ENCODE assay signal across 8 cellular contexts in the genomic region with DNA sequence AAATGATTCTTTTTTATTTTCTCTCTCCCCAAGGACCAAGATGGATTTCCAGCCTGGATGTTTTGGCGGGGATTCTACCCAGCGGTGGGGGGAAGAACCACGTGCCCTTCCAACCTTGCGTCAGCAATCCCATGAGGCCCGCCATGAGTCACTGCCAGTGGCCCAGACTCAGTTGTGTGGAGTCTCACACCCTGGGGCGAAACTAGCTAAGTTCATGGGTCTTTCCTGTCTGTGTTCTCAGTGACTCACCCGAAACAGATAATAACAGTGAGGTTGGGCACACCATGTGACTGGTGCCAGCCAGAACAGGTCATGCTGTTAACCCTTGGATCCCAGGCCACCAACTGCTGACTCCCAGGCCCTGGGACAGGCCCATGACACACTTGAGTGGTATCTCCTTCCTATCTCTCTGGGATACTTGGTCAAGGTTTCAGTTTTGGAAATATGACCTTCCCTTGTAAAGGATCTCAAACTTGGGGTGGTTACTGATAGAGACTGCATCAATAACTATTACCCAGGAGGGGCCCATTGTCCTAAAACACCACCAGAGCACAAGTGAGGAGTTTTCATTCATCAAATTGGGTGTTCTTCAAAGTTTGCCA.
DNase-seq lines count a peak whose midpoint lies in the region; ATAC-seq and TF ChIP-seq lines count a peak whose summit lies in the region.

No MANE protein-coding gene starts in this region.

- H3K9me3 ChIP-seq in SJCRH30 (replicated peaks), result no peaks in the 10 kb centered on the region
- H3K9me3 ChIP-seq in left lung, result no peaks in the 10 kb centered on the region

- H3K4me3 ChIP-seq in SJCRH30 (no peak overlapping the region), left lung (no peak overlapping the region)

- no peak for TF ChIP-seq POLR2A in GM18505 (IDR thresholded peaks at IDR 0.05; ENCODE audit: borderline replicate concordance, extremely low read depth, insufficient read depth, insufficient read length)

- H3K36me3 Mint-ChIP-seq in activated naive CD4-positive, alpha-beta T cell treated with anti-CD3 and anti-CD28 coated beads, Interleukin-2, amount 50 U/mL, for 72 hours, result peaks cover 7 to 9% of the 10 kb centered on the region in 2 donors

- no peaks in the 10 kb centered on the region for H3K9me3 Mint-ChIP-seq in activated naive CD4-positive, alpha-beta T cell treated with anti-CD3 and anti-CD28 coated beads, Interleukin-2, amount 50 U/mL, for 72 hours

- H3K27me3 ChIP-seq in SJCRH30, result no peaks in the 10 kb centered on the region
- H3K27me3 ChIP-seq in left lung, result no peaks in the 10 kb centered on the region

- H3K36me3 ChIP-seq in SJCRH30 (no peaks in the 10 kb centered on the region), left lung (no peaks in the 10 kb centered on the region)

- intact Hi-C loops in left lung (cut with DNase I), result no loop called here

- H3K27ac Mint-ChIP-seq in activated naive CD4-positive, alpha-beta T cell treated with anti-CD3 and anti-CD28 coated beads, Interleukin-2, amount 50 U/mL, for 72 hours, result peak overlapping the region; percentile 46 to 82

- peaks cover 26% of the 10 kb centered on the region for H3K4me1 ChIP-seq in SJCRH30
- H3K4me1 ChIP-seq in left lung, result peaks cover 0 to 10% of the 10 kb centered on the region in 2 donors

- peak overlapping the region; percentile 47 for H3K27ac ChIP-seq in SJCRH30
- H3K27ac ChIP-seq in left lung, result no peak overlapping the region

- TF ChIP-seq CTCF in left lung (IDR thresholded peaks at IDR 0.05), result no peak

- ATAC-seq in GM18505 (IDR thresholded peaks at IDR 0.05; ENCODE audit: unreplicated experiment) (peak; percentile 90), HG02852 (IDR thresholded peaks at IDR 0.05; ENCODE audit: unreplicated experiment) (peak; percentile 77), left lung (peak; percentile 62)
- peak; percentile 96 to 97 for ATAC-seq in activated naive CD4-positive, alpha-beta T cell treated with anti-CD3 and anti-CD28 coated beads, Interleukin-2, amount 50 U/mL, for 72 hours

- DNase-seq in SJCRH30 (peak; percentile 48 to 65), left lung (peak in 1 of 2 donors; percentile 44), UCSD-AML1 (lab: John Stamatoyannopoulos, UW; ENCODE audit: unreplicated experiment) (no peak), DMS153 treated with DMSO at 0.1 percent for 48 hours (lab: John Stamatoyannopoulos, UW; ENCODE audit: unreplicated experiment) (no peak)
- peak; percentile 58 to 89 for DNase-seq in activated naive CD4-positive, alpha-beta T cell treated with anti-CD3 and anti-CD28 coated beads, Interleukin-2, amount 50 U/mL, for 72 hours (ENCODE audit: low spot score in 2 of 2)
- peak; percentile 70 to 76 for DNase-seq in stimulated activated CD8-positive, alpha-beta memory T cell treated with anti-CD3 and anti-CD28 coated beads, Interleukin-7, amount 100 ng/mL, for 4 hours (ENCODE audit: low read depth in 2 of 2)

Comparison
In these comparisons a context has a peak if more than half of its experiments do, and no peak if none do; other contexts are left out.
1. DNase-seq: peak in SJCRH30 (2 of 2), activated naive CD4-positive, alpha-beta T cell treated with anti-CD3 and anti-CD28 coated beads, Interleukin-2, amount 50 U/mL, for 72 hours (2 of 2) and stimulated activated CD8-positive, alpha-beta memory T cell treated with anti-CD3 and anti-CD28 coated beads, Interleukin-7, amount 100 ng/mL, for 4 hours (2 of 2); none in UCSD-AML1 (single experiment) and DMS153 treated with DMSO at 0.1 percent for 48 hours (single experiment).
2. Peak in every context shown above with its lines, with median percentiles within 50 percentile points of each other: ATAC-seq.